8 cellular contexts compared by ENCODE assay signal in genomic region chr11:95849087-95849825, GRCh38. TPM values are rescaled to one million over a fixed set of nuclear protein-coding genes. Genes with fewer than 3 reads are reported as not detected.
DNase-seq lines count a peak whose midpoint lies in the region; ATAC-seq and TF ChIP-seq lines count a peak whose summit lies in the region.

No MANE protein-coding gene starts in this region.

- no peaks in the 10 kb centered on the region for H3K9me3 ChIP-seq in PC-3 (ENCODE audit: low read length)

- H3K4me2 ChIP-seq in PC-3 (ENCODE audit: low read length) = peak overlapping the region; percentile 59

- peaks cover 3% of the 10 kb centered on the region for H3K4me1 Mint-ChIP-seq in brain

- H3K4me3 Mint-ChIP-seq in brain = no peak overlapping the region

- intact Hi-C loops in PC-3 (cut with micrococcal nuclease) = loop anchor here (1.0 to 10.0 kb wide), 2 partner anchors 75 to 376 kb away; partner anchors contain the start of gene MTMR2

- peak; percentile 57 for ATAC-seq in HG03196 (IDR thresholded peaks at IDR 0.05; ENCODE audit: unreplicated experiment)
- peak; percentile 86 for ATAC-seq in PC-3

- TF ChIP-seq CTCF in GM06990 (IDR thresholded peaks at IDR 0.05; ENCODE audit: insufficient read depth, low read length, poor library complexity, severe bottlenecking) = peak; percentile 36
- peak; percentile 92 for TF ChIP-seq CTCF in PC-3 (conservative IDR thresholded peaks at IDR 0.05; ENCODE audit: low read depth, low read length)
- TF ChIP-seq CTCF in brain (conservative IDR thresholded peaks at IDR 0.05) = peak; percentile 47 to 72

- peaks cover 1% of the 10 kb centered on the region; the same call in 1 of the 2 replicates for H3K36me3 ChIP-seq in GM06990 (ENCODE audit: control insufficient read depth, insufficient read depth, low read length)
- peaks cover 42% of the 10 kb centered on the region for H3K36me3 ChIP-seq in PC-3 (ENCODE audit: low read depth, low read length)

- no peaks in the 10 kb centered on the region for H3K27me3 Mint-ChIP-seq in brain

- CTCF ChIA-PET in PC-3 (lab: Charles Lee) = interaction anchor here (0.5 to 2.7 kb wide), 17 partner anchors 9 to 575 kb away, joined by 3 to 24 read pairs (median 5); partner anchors contain the start of genes CCDC82, JRKL and MAML2

- H3F3A ChIP-seq in PC-3 (ENCODE audit: low read length, unreplicated experiment) = peaks cover 21% of the 10 kb centered on the region

- peak overlapping the region in 2 of 5 experiments; percentile 23 to 31 for H3K27ac Mint-ChIP-seq in brain

- H3K27ac ChIP-seq in PC-3 (ENCODE audit: low read length) = peak overlapping the region; percentile 77

- H4K20me1 ChIP-seq in PC-3 (ENCODE audit: low read length) = 0 out of 2 replicates have a peak, but pooled peaks cover 8% of the 10 kb centered on the region

- H3K27me3 ChIP-seq in GM06990 (replicated peaks; ENCODE audit: control insufficient read depth, insufficient read depth, low read length) = no peaks in the 10 kb centered on the region
- no peaks in the 10 kb centered on the region for H3K27me3 ChIP-seq in PC-3 (ENCODE audit: low read length)

- no TSS peak for BruUV-seq in PC-3 (replicated peaks; lab: Mats Ljungman, UMichigan)

- peak overlapping the region; percentile 18; the same call in 1 of the 2 replicates for H3K9ac ChIP-seq in PC-3 (ENCODE audit: low read length)

- H3K36me3 Mint-ChIP-seq in brain = peaks cover 37% of the 10 kb centered on the region

- H3K4me1 ChIP-seq in PC-3 (ENCODE audit: insufficient read depth, low read length) = peaks cover 30% of the 10 kb centered on the region

- no peak overlapping the region for H2AFZ ChIP-seq in PC-3 (ENCODE audit: low read length)

- no peaks in the 10 kb centered on the region for H3K79me2 ChIP-seq in PC-3 (ENCODE audit: low read length)

- peak; percentile 71 for DNase-seq in A172 (ENCODE audit: low spot score)
- no peak for DNase-seq in GM06990 (ENCODE audit: extremely low read depth, insufficient read length)
- peak; percentile 88 for DNase-seq in PC-3
- peak; percentile 85 for DNase-seq in iris pigment epithelial cell (ENCODE audit: low read depth)
- peak in 2 of 3 experiments; percentile 3 to 11 for DNase-seq in stimulated activated CD4-positive, alpha-beta T cell treated with anti-CD3 and anti-CD28 coated beads, TNF-alpha, amount 100 ng/mL, for 4 hours (ENCODE audit: low read depth in 3 of 3)
- DNase-seq in NCI-H187 treated with DMSO at 0.1 percent for 48 hours (lab: John Stamatoyannopoulos, UW) = no peak

- POLR2A ChIA-PET in PC-3 (lab: Charles Lee; ENCODE audit: unreplicated experiment) = interaction anchor here (0.6 to 1.1 kb wide), 7 partner anchors 61 to 741 kb away, joined by 3 to 10 read pairs (median 3); partner anchors contain the start of genes CCDC82, JRKL, MAML2 and MTMR2

- H3K9me3 Mint-ChIP-seq in brain = no peaks in the 10 kb centered on the region

- H3K4me3 ChIP-seq in GM06990 (replicated peaks; ENCODE audit: low read depth, low read length) (no peak overlapping the region), PC-3 (ENCODE audit: low read length) (peak overlapping the region; percentile 26; the same call in 1 of the 2 replicates)

- H3K9me2 ChIP-seq in PC-3 (replicated peaks; ENCODE audit: low read length) = no peaks in the 10 kb centered on the region

RNA-seq across cellular contexts. Expression of gene CEP57, which starts 59.0 kb away (rescaled TPM):
- 30.2 and 36.9 TPM in 2 replicates for total RNA-seq in A172 (2014; rRNA removed; shearing (Covaris generic))
- 36.7 and 38.1 TPM in 2 replicates for total RNA-seq in PC-3 (2014; rRNA removed)
- polyA plus RNA-seq in brain (ENCODE audit: insufficient read depth, low read depth, low replicate concordance) = 23.0 TPM

RNA-seq across cellular contexts. Expression of gene FAM76B, which starts 59.7 kb away (rescaled TPM):
- 5.8 and 9.6 TPM in 2 replicates for total RNA-seq in A172 (2014; rRNA removed; shearing (Covaris generic))
- total RNA-seq in PC-3 (2014; rRNA removed) = 13.3 and 14.9 TPM in 2 replicates
- 4.6 TPM for polyA plus RNA-seq in brain (ENCODE audit: insufficient read depth, low read depth, low replicate concordance)

Comparison
In these comparisons a context has a peak if more than half of its experiments do, and no peak if none do; other contexts are left out.
1. DNase-seq: peak in A172 (single experiment), PC-3 (single experiment), iris pigment epithelial cell (single experiment) and stimulated activated CD4-positive, alpha-beta T cell treated with anti-CD3 and anti-CD28 coated beads, TNF-alpha, amount 100 ng/mL, for 4 hours (2 of 3); none in GM06990 (single experiment) and NCI-H187 treated with DMSO at 0.1 percent for 48 hours (single experiment).
2. CTCF ChIP-seq: peak in every context shown above with its lines; median percentile 92 in PC-3; 60 in brain; 36 in GM06990.